Comparison of ENCODE assay signal across 15 cellular contexts in genomic region chr3:4719011-4719649, GRCh38.
DNase-seq lines count a peak whose midpoint lies in the region; ATAC-seq, FAIRE-seq and TF ChIP-seq lines count a peak whose summit lies in the region.
"Had no signal": no experiment of that assay in that cellular context is flagged by ENCODE, and none has a peak within 500 bp of the region (broad histone marks: within the 10 kb centered on the region; RNA-seq: fewer than 3 reads in every experiment).

No MANE protein-coding gene starts in this region.

- H3K27me3 Mint-ChIP-seq in T-helper 17 cell = no peaks in the 10 kb centered on the region
- H3K27me3 Mint-ChIP-seq: stimulated activated naive CD8-positive, alpha-beta T cell treated with anti-CD3 and anti-CD28 coated beads, Interleukin-15, Interleukin-2, amounts not matched to agents 100 ng/mL and 50 ng/mL, for 24 hours had no signal

- no peak overlapping the region for H3K4me3 Mint-ChIP-seq in T-helper 17 cell
- H3K4me3 Mint-ChIP-seq: stimulated activated naive CD8-positive, alpha-beta T cell treated with anti-CD3 and anti-CD28 coated beads, Interleukin-15, Interleukin-2, amounts not matched to agents 100 ng/mL and 50 ng/mL, for 24 hours; WTC11 had no signal

- no peak for FAIRE-seq in D721Med (lab: Jason Lieb, UNC)

- H3K27ac ChIP-seq in skeletal muscle tissue (ENCODE audit: low read depth, low read length) = peak overlapping the region; percentile 82

- H3K36me3 Mint-ChIP-seq in T-helper 17 cell (ENCODE audit: low read depth) = peaks cover 5% of the 10 kb centered on the region
- H3K36me3 Mint-ChIP-seq: WTC11 had no signal

- peaks cover 19% of the 10 kb centered on the region for H3K4me1 Mint-ChIP-seq in T-helper 17 cell

- H3K27ac Mint-ChIP-seq in T-helper 17 cell = peak overlapping the region; percentile 81

- ATAC-seq in T-helper 17 cell (no peak), GM21786 (IDR thresholded peaks at IDR 0.05; ENCODE audit: unreplicated experiment) (no peak), GM18909 (IDR thresholded peaks at IDR 0.05; ENCODE audit: poor library complexity, unreplicated experiment) (no peak)
- ATAC-seq: WTC11 had no signal

- H3K9ac ChIP-seq in skeletal muscle tissue (ENCODE audit: low read depth in 1 of 3, low read length in 3 of 3) = peak overlapping the region; percentile 33 to 51 (median 39)

- peaks cover 46 to 55% (median 54%) of the 10 kb centered on the region in 3 donors for H3K4me1 ChIP-seq in skeletal muscle tissue (ENCODE audit: control insufficient read depth in 3 of 3, insufficient read depth in 3 of 3, low read length in 3 of 3)

- H3K36me3 ChIP-seq in skeletal muscle tissue (ENCODE audit: control insufficient read depth in 3 of 3, insufficient read depth in 3 of 3, low read length in 3 of 3) = no peaks in the 10 kb centered on the region
- H3K36me3 ChIP-seq: brain microvascular endothelial cell had no signal

- H3K9me3 ChIP-seq in T-helper 17 cell (ENCODE audit: control insufficient read depth, low read length, poor library complexity, severe bottlenecking) (no peaks in the 10 kb centered on the region), skeletal muscle tissue (ENCODE audit: control insufficient read depth in 3 of 3, low read length in 3 of 3) (no peaks in the 10 kb centered on the region)

- H3K27me3 ChIP-seq in skeletal muscle tissue (ENCODE audit: control insufficient read depth in 3 of 3, insufficient read depth in 3 of 3, low read length in 3 of 3) = no peaks in the 10 kb centered on the region
- H3K27me3 ChIP-seq: brain microvascular endothelial cell had no signal

- TF ChIP-seq CTCF in D721Med (IDR thresholded peaks at IDR 0.05; ENCODE audit: insufficient read depth, missing control alignments) = no peak

- H3K4me3 ChIP-seq in skeletal muscle tissue (ENCODE audit: low read length in 3 of 3) = peak overlapping the region; percentile 8 to 59 (median 34)

- DNase-seq in NCI-H1417 (lab: John Stamatoyannopoulos, UW) (peak in 2 of 3 experiments; percentile 22 to 43), NCI-H1417 treated with DMSO at 0.1 percent for 48 hours (lab: John Stamatoyannopoulos, UW) (no peak), T-helper 17 cell (no peak), kidney glomerular epithelial cell (lab: John Stamatoyannopoulos, UW) (peak; percentile 24), D721Med (ENCODE audit: insufficient read length, low spot score) (no peak)
- DNase-seq: 8988T; brain microvascular endothelial cell; Calu3; NCI-H187 treated with DMSO at 0.1 percent for 48 hours; stimulated activated CD4-positive, alpha-beta T cell treated with anti-CD3 and anti-CD28 coated beads, Interleukin-2, amount 100 ng/mL, for 24 hours had no signal

Comparison
In these comparisons a context has a peak if more than half of its experiments do, and no peak if none do; other contexts are left out.
1. DNase-seq: peak in NCI-H1417 (2 of 3) and kidney glomerular epithelial cell (single experiment); none in NCI-H1417 treated with DMSO at 0.1 percent for 48 hours (single experiment), T-helper 17 cell (0 of 3) and D721Med (single experiment).